1 cellular context compared by ENCODE assay signal in the genomic region with DNA sequence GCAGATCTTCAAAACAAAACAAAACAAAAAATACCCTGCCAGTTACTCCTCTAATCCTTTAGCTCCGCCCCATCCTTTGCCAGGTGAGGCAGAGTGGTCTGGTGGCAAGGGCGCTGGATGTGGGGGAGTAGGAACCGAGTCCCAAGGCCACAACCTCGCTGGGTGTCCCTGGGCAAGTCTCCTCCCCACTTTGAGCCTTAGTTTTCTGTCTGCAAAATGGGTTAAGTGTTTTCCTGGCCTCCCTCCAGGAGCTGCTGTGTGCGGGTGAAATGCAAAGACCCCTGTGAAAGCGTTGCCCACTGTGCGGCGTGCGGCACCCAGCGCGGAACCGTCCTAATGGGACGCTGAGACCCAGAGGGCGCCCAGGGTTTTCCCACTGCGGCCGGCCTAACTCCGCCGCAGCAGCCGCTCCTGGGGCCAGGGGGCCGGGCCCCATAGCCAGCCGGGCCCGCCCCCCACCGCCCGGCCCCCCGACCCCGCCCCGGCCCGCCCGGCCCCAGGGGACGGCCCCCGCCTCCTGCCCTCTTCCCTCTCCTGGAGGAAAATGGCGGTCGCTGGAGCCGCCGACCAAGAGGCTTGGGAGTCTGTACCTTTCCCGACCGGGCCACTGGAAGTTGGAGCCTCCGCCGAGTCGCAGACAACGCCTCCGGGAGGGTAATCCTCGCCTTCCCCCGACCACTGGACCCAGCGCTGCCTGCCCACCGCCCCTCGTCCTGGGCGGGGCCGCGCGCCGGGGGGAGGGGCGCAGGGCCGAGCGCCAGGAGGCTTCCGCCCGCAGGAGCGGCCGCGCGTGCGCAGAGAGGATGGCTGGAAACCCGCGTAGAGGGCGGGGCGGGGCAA.
A peak's percentile ranks its signal among the peaks of the same experiment; 100 is the strongest.
TF ChIP-seq lines count a peak whose summit lies in the region.

Gene ERMAP, plus strand, starts transcription at position 523 of the 840 bp plus-strand sequence. CDS start 13,327 bp downstream, outside the sequence.
A gene with protein sequence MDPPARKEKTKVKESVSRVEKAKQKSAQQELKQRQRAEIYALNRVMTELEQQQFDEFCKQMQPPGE (minus strand): TSS at position 798 of the 840 bp plus-strand sequence. CDS start 853 bp downstream, outside the sequence.

TF ChIP-seq in SK-N-SH, 30 proteins besides CTCF, POLR2A, EP300 and RAD21 (continued from another document):
- TF ChIP-seq, protein P1, sequence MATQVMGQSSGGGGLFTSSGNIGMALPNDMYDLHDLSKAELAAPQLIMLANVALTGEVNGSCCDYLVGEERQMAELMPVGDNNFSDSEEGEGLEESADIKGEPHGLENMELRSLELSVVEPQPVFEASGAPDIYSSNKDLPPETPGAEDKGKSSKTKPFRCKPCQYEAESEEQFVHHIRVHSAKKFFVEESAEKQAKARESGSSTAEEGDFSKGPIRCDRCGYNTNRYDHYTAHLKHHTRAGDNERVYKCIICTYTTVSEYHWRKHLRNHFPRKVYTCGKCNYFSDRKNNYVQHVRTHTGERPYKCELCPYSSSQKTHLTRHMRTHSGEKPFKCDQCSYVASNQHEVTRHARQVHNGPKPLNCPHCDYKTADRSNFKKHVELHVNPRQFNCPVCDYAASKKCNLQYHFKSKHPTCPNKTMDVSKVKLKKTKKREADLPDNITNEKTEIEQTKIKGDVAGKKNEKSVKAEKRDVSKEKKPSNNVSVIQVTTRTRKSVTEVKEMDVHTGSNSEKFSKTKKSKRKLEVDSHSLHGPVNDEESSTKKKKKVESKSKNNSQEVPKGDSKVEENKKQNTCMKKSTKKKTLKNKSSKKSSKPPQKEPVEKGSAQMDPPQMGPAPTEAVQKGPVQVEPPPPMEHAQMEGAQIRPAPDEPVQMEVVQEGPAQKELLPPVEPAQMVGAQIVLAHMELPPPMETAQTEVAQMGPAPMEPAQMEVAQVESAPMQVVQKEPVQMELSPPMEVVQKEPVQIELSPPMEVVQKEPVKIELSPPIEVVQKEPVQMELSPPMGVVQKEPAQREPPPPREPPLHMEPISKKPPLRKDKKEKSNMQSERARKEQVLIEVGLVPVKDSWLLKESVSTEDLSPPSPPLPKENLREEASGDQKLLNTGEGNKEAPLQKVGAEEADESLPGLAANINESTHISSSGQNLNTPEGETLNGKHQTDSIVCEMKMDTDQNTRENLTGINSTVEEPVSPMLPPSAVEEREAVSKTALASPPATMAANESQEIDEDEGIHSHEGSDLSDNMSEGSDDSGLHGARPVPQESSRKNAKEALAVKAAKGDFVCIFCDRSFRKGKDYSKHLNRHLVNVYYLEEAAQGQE (IDR thresholded peaks at IDR 0.05; ENCODE audit: low read depth, low read length), result no peak
- TF ChIP-seq FOSL2 (IDR thresholded peaks at IDR 0.05; ENCODE audit: borderline replicate concordance, low read depth) (no peak), RXRA (IDR thresholded peaks at IDR 0.05; ENCODE audit: borderline replicate concordance, low read depth) (no peak), MXI1 (IDR thresholded peaks at IDR 0.05; ENCODE audit: low read depth, low read length) (peak; percentile 46; the same call in 1 of the 2 replicates), NRF1 (IDR thresholded peaks at IDR 0.05; ENCODE audit: low read depth, low read length) (peak; percentile 82), IRF3 (IDR thresholded peaks at IDR 0.05; ENCODE audit: low read depth, low read length) (no peak), NFIC (IDR thresholded peaks at IDR 0.05; ENCODE audit: borderline replicate concordance) (peak; percentile 54), EZH2phosphoT487 (IDR thresholded peaks at IDR 0.05; ENCODE audit: borderline replicate concordance, low read depth) (no peak), CHD2 (IDR thresholded peaks at IDR 0.05; ENCODE audit: low read length, partially characterized antibody) (no peak), SMC3 (IDR thresholded peaks at IDR 0.05; ENCODE audit: low read depth, low read length) (no peak), FOXJ3 (CRISPR knock-in tag; IDR thresholded peaks at IDR 0.05) (no peak), JUND (IDR thresholded peaks at IDR 0.05) (no peak), USF1 (IDR thresholded peaks at IDR 0.05; ENCODE audit: borderline replicate concordance, low read depth) (no peak), RFX5 (IDR thresholded peaks at IDR 0.05; ENCODE audit: low read length) (no peak), PBX3 (IDR thresholded peaks at IDR 0.05) (no peak; the same call in 1 of the 2 replicates), GATA2 (CRISPR knock-in tag; IDR thresholded peaks at IDR 0.05) (no peak), ZBTB33 (IDR thresholded peaks at IDR 0.05; ENCODE audit: borderline replicate concordance, low read depth) (no peak), RCOR1 (IDR thresholded peaks at IDR 0.05; ENCODE audit: low read length) (no peak), YY1 (IDR thresholded peaks at IDR 0.05; ENCODE audit: low read depth) (peak; percentile 88), TAF1 (IDR thresholded peaks at IDR 0.05; ENCODE audit: borderline replicate concordance, low read depth, low read length) (peak; percentile 81; the same call in 1 of the 2 replicates), ELF1 (IDR thresholded peaks at IDR 0.05) (peak; percentile 14; the same call in 1 of the 2 replicates), TCF12 (IDR thresholded peaks at IDR 0.05) (no peak), POLR2AphosphoS5 (IDR thresholded peaks at IDR 0.05; ENCODE audit: low read depth, low read length) (peak; percentile 73), GABPA (IDR thresholded peaks at IDR 0.05; ENCODE audit: low read depth) (no peak), MEF2A (IDR thresholded peaks at IDR 0.05; ENCODE audit: borderline replicate concordance, low read depth) (no peak)
- TF ChIP-seq, protein P2, sequence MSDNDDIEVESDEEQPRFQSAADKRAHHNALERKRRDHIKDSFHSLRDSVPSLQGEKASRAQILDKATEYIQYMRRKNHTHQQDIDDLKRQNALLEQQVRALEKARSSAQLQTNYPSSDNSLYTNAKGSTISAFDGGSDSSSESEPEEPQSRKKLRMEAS (IDR thresholded peaks at IDR 0.05; ENCODE audit: low read depth), result no peak
- TF ChIP-seq, protein P3, sequence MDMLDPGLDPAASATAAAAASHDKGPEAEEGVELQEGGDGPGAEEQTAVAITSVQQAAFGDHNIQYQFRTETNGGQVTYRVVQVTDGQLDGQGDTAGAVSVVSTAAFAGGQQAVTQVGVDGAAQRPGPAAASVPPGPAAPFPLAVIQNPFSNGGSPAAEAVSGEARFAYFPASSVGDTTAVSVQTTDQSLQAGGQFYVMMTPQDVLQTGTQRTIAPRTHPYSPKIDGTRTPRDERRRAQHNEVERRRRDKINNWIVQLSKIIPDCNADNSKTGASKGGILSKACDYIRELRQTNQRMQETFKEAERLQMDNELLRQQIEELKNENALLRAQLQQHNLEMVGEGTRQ (IDR thresholded peaks at IDR 0.05; ENCODE audit: borderline replicate concordance, low read depth, low read length), result no peak
TF ChIP-seq in SK-N-SH: peak in this region for 7.
